ENCODE assay signal across 10 cellular contexts in genomic region chr7:5234852-5235831, GRCh38. TPM values are rescaled to one million over a fixed set of nuclear protein-coding genes. Genes with fewer than 3 reads are reported as not detected.
DNase-seq lines count a peak whose midpoint lies in the region; ATAC-seq and TF ChIP-seq lines count a peak whose summit lies in the region.
"Had no signal": no experiment of that assay in that cellular context is flagged by ENCODE, and none has a peak within 500 bp of the region (broad histone marks: within the 10 kb centered on the region; RNA-seq: fewer than 3 reads in every experiment).

No MANE protein-coding gene starts in this region.

- DNase-seq in OCI-LY7 (ENCODE audit: low spot score) = peak; percentile 23
- peak; percentile 51 for DNase-seq in naive B cell
- DNase-seq in putamen (ENCODE audit: low spot score) = no peak
- no peak for DNase-seq in activated naive CD8-positive, alpha-beta T cell treated with anti-CD3 and anti-CD28 coated beads for 36 hours
- no peak for DNase-seq in activated naive CD8-positive, alpha-beta T cell treated with anti-CD3 and anti-CD28 coated beads, Interleukin-2, amount 50 U/mL, for 24 hours
- no peak for DNase-seq in T1000 (lab: John Stamatoyannopoulos, UW)
- DNase-seq: activated effector memory CD4-positive, alpha-beta T cell treated with anti-CD3 and anti-CD28 coated beads, Interleukin-2, amount 50 U/mL, for 16 hours had no signal

- no peaks in the 10 kb centered on the region for H3K27me3 Mint-ChIP-seq in naive B cell
- peaks cover 13% of the 10 kb centered on the region for H3K27me3 Mint-ChIP-seq in activated naive CD8-positive, alpha-beta T cell treated with anti-CD3 and anti-CD28 coated beads for 36 hours
- H3K27me3 Mint-ChIP-seq in activated naive CD8-positive, alpha-beta T cell treated with anti-CD3 and anti-CD28 coated beads, Interleukin-2, amount 50 U/mL, for 24 hours = peaks cover 15% of the 10 kb centered on the region

- H3K4me3 Mint-ChIP-seq in naive B cell = peak overlapping the region; percentile 23 to 88 (median 72)
- H3K4me3 Mint-ChIP-seq in activated naive CD8-positive, alpha-beta T cell treated with anti-CD3 and anti-CD28 coated beads for 36 hours = no peak overlapping the region
- H3K4me3 Mint-ChIP-seq in activated naive CD8-positive, alpha-beta T cell treated with anti-CD3 and anti-CD28 coated beads, Interleukin-2, amount 50 U/mL, for 24 hours = no peak overlapping the region

- peak; percentile 33 for ATAC-seq in GM18517 (IDR thresholded peaks at IDR 0.05; ENCODE audit: unreplicated experiment)
- ATAC-seq in HG02798 (IDR thresholded peaks at IDR 0.05; ENCODE audit: poor library complexity, unreplicated experiment) = peak; percentile 25
- ATAC-seq in naive B cell (ENCODE audit: low read depth in 2 of 2) = peak; percentile 13 to 18
- ATAC-seq in activated naive CD8-positive, alpha-beta T cell treated with anti-CD3 and anti-CD28 coated beads, Interleukin-2, amount 50 U/mL, for 24 hours = no peak
- ATAC-seq: SK-N-SH treated with all-trans-retinoic acid at 6 μM for 48 hours had no signal

- intact Hi-C loops in OCI-LY7 (cut with micrococcal nuclease; ENCODE audit: unreplicated experiment) = no loop called here

- no peaks in the 10 kb centered on the region for H3K9me3 Mint-ChIP-seq in naive B cell
- H3K9me3 Mint-ChIP-seq in activated naive CD8-positive, alpha-beta T cell treated with anti-CD3 and anti-CD28 coated beads for 36 hours = no peaks in the 10 kb centered on the region
- H3K9me3 Mint-ChIP-seq in activated naive CD8-positive, alpha-beta T cell treated with anti-CD3 and anti-CD28 coated beads, Interleukin-2, amount 50 U/mL, for 24 hours = no peaks in the 10 kb centered on the region

- peaks cover 48% of the 10 kb centered on the region for H3K4me1 ChIP-seq in OCI-LY7 (ENCODE audit: insufficient read depth, low read length, poor library complexity, severe bottlenecking)

- CTCF ChIA-PET in OCI-LY7 (lab: Charles Lee; ENCODE audit: unreplicated experiment) = no interaction called here

- no peak overlapping the region for H3K4me3 ChIP-seq in OCI-LY7 (ENCODE audit: low read depth, low read length, poor library complexity, severe bottlenecking)

- peak overlapping the region; percentile 49 for H3K4me2 ChIP-seq in OCI-LY7 (ENCODE audit: low read length)

- no peaks in the 10 kb centered on the region for H3K9me2 ChIP-seq in OCI-LY7 (ENCODE audit: insufficient read depth, low read length)

- H3K27ac ChIP-seq in OCI-LY7 (ENCODE audit: low read depth, low read length, poor library complexity, severe bottlenecking) = no peak overlapping the region

- TF ChIP-seq CTCF in OCI-LY7 (conservative IDR thresholded peaks at IDR 0.05; ENCODE audit: low read length) = no peak

- H4K20me1 ChIP-seq in OCI-LY7 (ENCODE audit: insufficient read depth, low read length) = no peaks in the 10 kb centered on the region

- H3K9me3 ChIP-seq in OCI-LY7 (ENCODE audit: low read length) = no peaks in the 10 kb centered on the region

- no TSS peak for BruUV-seq in OCI-LY7 (replicated peaks; lab: Mats Ljungman, UMichigan)

- peaks cover 13% of the 10 kb centered on the region for H3K36me3 ChIP-seq in OCI-LY7 (ENCODE audit: insufficient read depth, low read length)

- no peaks in the 10 kb centered on the region for H3K79me2 ChIP-seq in OCI-LY7 (ENCODE audit: insufficient read depth, low read depth, low read length)

- peaks cover 46 to 78% (median 58%) of the 10 kb centered on the region in 3 donors for H3K4me1 Mint-ChIP-seq in naive B cell
- peaks cover 33% of the 10 kb centered on the region for H3K4me1 Mint-ChIP-seq in activated naive CD8-positive, alpha-beta T cell treated with anti-CD3 and anti-CD28 coated beads for 36 hours
- peaks cover 31% of the 10 kb centered on the region for H3K4me1 Mint-ChIP-seq in activated naive CD8-positive, alpha-beta T cell treated with anti-CD3 and anti-CD28 coated beads, Interleukin-2, amount 50 U/mL, for 24 hours

- POLR2A ChIA-PET in OCI-LY7 (lab: Charles Lee) = interaction anchor here (0.9 to 1.4 kb wide), 3 partner anchors 16 to 22 kb away, joined by 3 to 5 read pairs (median 3); no protein-coding TSS in a partner anchor

- peaks cover 5 to 8% of the 10 kb centered on the region in 2 donors for H3K36me3 Mint-ChIP-seq in naive B cell
- peaks cover 10% of the 10 kb centered on the region for H3K36me3 Mint-ChIP-seq in activated naive CD8-positive, alpha-beta T cell treated with anti-CD3 and anti-CD28 coated beads for 36 hours
- H3K36me3 Mint-ChIP-seq in activated naive CD8-positive, alpha-beta T cell treated with anti-CD3 and anti-CD28 coated beads, Interleukin-2, amount 50 U/mL, for 24 hours (ENCODE audit: low read depth) = peaks cover 15% of the 10 kb centered on the region

- H2AFZ ChIP-seq in OCI-LY7 (ENCODE audit: low read length) = peak overlapping the region; percentile 50; the same call in 1 of the 2 replicates

- H3K27ac Mint-ChIP-seq in naive B cell = peak overlapping the region; percentile 45 to 93 (median 78)
- H3K27ac Mint-ChIP-seq in activated naive CD8-positive, alpha-beta T cell treated with anti-CD3 and anti-CD28 coated beads for 36 hours = no peak overlapping the region
- no peak overlapping the region for H3K27ac Mint-ChIP-seq in activated naive CD8-positive, alpha-beta T cell treated with anti-CD3 and anti-CD28 coated beads, Interleukin-2, amount 50 U/mL, for 24 hours

RNA-seq across cellular contexts. Expression of gene WIPI2, which starts 45.1 kb away (rescaled TPM):
- total RNA-seq in OCI-LY7 (2014; rRNA removed; shearing (Covaris generic)) = 37.1 and 51.5 TPM in 2 replicates
- 63.6 and 74.3 TPM in 2 replicates for total RNA-seq in OCI-LY7 (2022)
- 100 to 1,000 TPM in 1 of 6 donors, 10 to 100 TPM in 5; 84.6 to 104 (median 99.7) TPM for polyA plus RNA-seq in naive B cell (ENCODE audit: low read depth in 6 of 6)
- 10 to 100 TPM; 41.5 to 43.4 TPM for total RNA-seq in activated naive CD8-positive, alpha-beta T cell treated with anti-CD3 and anti-CD28 coated beads for 36 hours

RNA-seq across cellular contexts. Expression of gene SLC29A4, which starts 47.6 kb away (rescaled TPM):
- total RNA-seq in OCI-LY7 (2014; rRNA removed; shearing (Covaris generic)) = 0.06 TPM in 1 of 2 replicates, not detected in the other
- 0.44 and 0.67 TPM in 2 replicates for total RNA-seq in OCI-LY7 (2022)
- polyA plus RNA-seq in naive B cell (ENCODE audit: low read depth in 6 of 6) = under 1 TPM in 3 of 6 donors, not detected in 3; 0.12 to 0.19 (median 0.16) TPM
- 1 to 10 TPM; 1.4 to 1.6 TPM for total RNA-seq in activated naive CD8-positive, alpha-beta T cell treated with anti-CD3 and anti-CD28 coated beads for 36 hours

Comparison
In these comparisons a context has a peak if more than half of its experiments do, and no peak if none do; other contexts are left out.
1. DNase-seq: peak in OCI-LY7 (single experiment) and naive B cell (single experiment); none in putamen (single experiment), activated naive CD8-positive, alpha-beta T cell treated with anti-CD3 and anti-CD28 coated beads for 36 hours (single experiment), activated naive CD8-positive, alpha-beta T cell treated with anti-CD3 and anti-CD28 coated beads, Interleukin-2, amount 50 U/mL, for 24 hours (single experiment) and T1000 (single experiment).
2. H3K27ac Mint-ChIP-seq: peak in naive B cell (6 of 6); none in activated naive CD8-positive, alpha-beta T cell treated with anti-CD3 and anti-CD28 coated beads for 36 hours (single experiment) and activated naive CD8-positive, alpha-beta T cell treated with anti-CD3 and anti-CD28 coated beads, Interleukin-2, amount 50 U/mL, for 24 hours (single experiment).
3. H3K4me3 Mint-ChIP-seq: peak in naive B cell (8 of 8); none in activated naive CD8-positive, alpha-beta T cell treated with anti-CD3 and anti-CD28 coated beads for 36 hours (single experiment) and activated naive CD8-positive, alpha-beta T cell treated with anti-CD3 and anti-CD28 coated beads, Interleukin-2, amount 50 U/mL, for 24 hours (single experiment).